17 cellular contexts compared by ENCODE assay signal in genomic region chrX:116009348-116009747, GRCh38.
A peak's percentile ranks its signal among the peaks of the same experiment; 100 is the strongest.
DNase-seq lines count a peak whose midpoint lies in the region; ATAC-seq, FAIRE-seq and TF ChIP-seq lines count a peak whose summit lies in the region.
"Had no signal": no experiment of that assay in that cellular context is flagged by ENCODE, and none has a peak within 500 bp of the region (broad histone marks: within the 10 kb centered on the region; RNA-seq: fewer than 3 reads in every experiment).

No MANE protein-coding gene starts in this region.

- TF ChIP-seq CTCF in WTC11 (IDR thresholded peaks at IDR 0.05) = no peak
- no peak for TF ChIP-seq CTCF in type B pancreatic cell (conservative IDR thresholded peaks at IDR 0.05)

- ATAC-seq in GM19395 (IDR thresholded peaks at IDR 0.05; ENCODE audit: unreplicated experiment) = peak; percentile 3
- peak; percentile 0 for ATAC-seq in HG02870 (IDR thresholded peaks at IDR 0.05; ENCODE audit: unreplicated experiment)
- 0 out of 2 replicates have a peak, but pooled peaks have one; percentile 16 for ATAC-seq in WTC11
- no peak for ATAC-seq in GM18858 (IDR thresholded peaks at IDR 0.05; ENCODE audit: unreplicated experiment)
- ATAC-seq: activated CD8-positive, alpha-beta memory T cell treated with anti-CD3 and anti-CD28 coated beads, Interleukin-2, amount 10 ng/mL, durations not matched to agents 7 days and 5 days had no signal

- H3K9me3 Mint-ChIP-seq in WTC11 (peaks cover 35% of the 10 kb centered on the region), type B pancreatic cell (no peaks in the 10 kb centered on the region)

- CTCF ChIA-PET in WTC11 (lab: Charles Lee) = interaction anchor here (1.5 kb wide), 1 partner anchor 20 kb away, joined by 6 read pairs; no protein-coding TSS in a partner anchor

- peaks cover 17% of the 10 kb centered on the region for H3K27me3 Mint-ChIP-seq in WTC11 (ENCODE audit: low read depth)
- H3K27me3 Mint-ChIP-seq in type B pancreatic cell = peaks cover 10% of the 10 kb centered on the region
- H3K27me3 Mint-ChIP-seq: activated B cell treated with CpG ODN at 0.5 μM for 24 hours; activated CD8-positive, alpha-beta memory T cell treated with anti-CD3 and anti-CD28 coated beads, Interleukin-2, amount 10 ng/mL, durations not matched to agents 7 days and 5 days; memory B cell had no signal

- no peak for FAIRE-seq in RCC 7860 (lab: Jason Lieb, UNC)
- FAIRE-seq: endometrium had no signal

- H3K27ac Mint-ChIP-seq in WTC11 (no peak overlapping the region), type B pancreatic cell (no peak overlapping the region)
- H3K27ac Mint-ChIP-seq: activated B cell treated with CpG ODN at 0.5 μM for 24 hours; activated CD8-positive, alpha-beta memory T cell treated with anti-CD3 and anti-CD28 coated beads, Interleukin-2, amount 10 ng/mL, durations not matched to agents 7 days and 5 days; memory B cell had no signal

- no peak for DNase-seq in WTC11 (ENCODE audit: low spot score)
- no peak for DNase-seq in type B pancreatic cell (ENCODE audit: extremely low spot score, unreplicated experiment)
- no peak for DNase-seq in RCC 7860 (ENCODE audit: low spot score)
- DNase-seq in iPS-NIHi7 (ENCODE audit: extremely low spot score) = no peak
- DNase-seq: activated B cell treated with CpG ODN at 0.5 μM for 24 hours; activated CD8-positive, alpha-beta memory T cell treated with anti-CD3 and anti-CD28 coated beads, Interleukin-2, amount 10 ng/mL, durations not matched to agents 7 days and 5 days; activated effector memory CD4-positive, alpha-beta T cell treated with anti-CD3 and anti-CD28 coated beads, Interleukin-2, amount 50 U/mL, for 16 hours; foreskin fibroblast; NCI-H2081; NCI-H748 treated with DMSO at 0.1 percent for 48 hours; nephron progenitor cell; T-helper 1 cell had no signal

- POLR2A ChIA-PET in WTC11 (lab: Charles Lee) = no interaction called here

- H3K36me3 Mint-ChIP-seq in WTC11 (peaks cover 33% of the 10 kb centered on the region), type B pancreatic cell (no peaks in the 10 kb centered on the region)

- H3K4me1 Mint-ChIP-seq in WTC11 (peaks cover 25% of the 10 kb centered on the region), type B pancreatic cell (ENCODE audit: unreplicated experiment) (peaks cover 7% of the 10 kb centered on the region)
- H3K4me1 Mint-ChIP-seq: activated CD8-positive, alpha-beta memory T cell treated with anti-CD3 and anti-CD28 coated beads, Interleukin-2, amount 10 ng/mL, durations not matched to agents 7 days and 5 days had no signal

- no peak overlapping the region for H3K4me3 Mint-ChIP-seq in WTC11
- peak overlapping the region; percentile 24 for H3K4me3 Mint-ChIP-seq in type B pancreatic cell
- H3K4me3 Mint-ChIP-seq: activated B cell treated with CpG ODN at 0.5 μM for 24 hours; activated CD8-positive, alpha-beta memory T cell treated with anti-CD3 and anti-CD28 coated beads, Interleukin-2, amount 10 ng/mL, durations not matched to agents 7 days and 5 days; memory B cell; nephron progenitor cell had no signal

TF ChIP-seq in WTC11, 78 proteins besides CTCF, POLR2A, EP300 and RAD21:
- TF ChIP-seq, protein P1, sequence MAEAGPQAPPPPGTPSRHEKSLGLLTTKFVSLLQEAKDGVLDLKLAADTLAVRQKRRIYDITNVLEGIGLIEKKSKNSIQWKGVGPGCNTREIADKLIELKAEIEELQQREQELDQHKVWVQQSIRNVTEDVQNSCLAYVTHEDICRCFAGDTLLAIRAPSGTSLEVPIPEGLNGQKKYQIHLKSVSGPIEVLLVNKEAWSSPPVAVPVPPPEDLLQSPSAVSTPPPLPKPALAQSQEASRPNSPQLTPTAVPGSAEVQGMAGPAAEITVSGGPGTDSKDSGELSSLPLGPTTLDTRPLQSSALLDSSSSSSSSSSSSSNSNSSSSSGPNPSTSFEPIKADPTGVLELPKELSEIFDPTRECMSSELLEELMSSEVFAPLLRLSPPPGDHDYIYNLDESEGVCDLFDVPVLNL (CRISPR knock-in tag; IDR thresholded peaks at IDR 0.05; ENCODE audit: borderline replicate concordance, low read depth) = no peak
- TF ChIP-seq ZBTB43 (CRISPR knock-in tag; IDR thresholded peaks at IDR 0.05) (no peak), JUN (CRISPR knock-in tag; IDR thresholded peaks at IDR 0.05) (no peak), ZNF416 (CRISPR knock-in tag; IDR thresholded peaks at IDR 0.05) (no peak), ZNF423 (CRISPR knock-in tag; IDR thresholded peaks at IDR 0.05) (no peak), FOXJ3 (CRISPR knock-in tag; IDR thresholded peaks at IDR 0.05; ENCODE audit: borderline replicate concordance) (no peak), SMAD4 (CRISPR knock-in tag; IDR thresholded peaks at IDR 0.05) (no peak), ATF3 (CRISPR knock-in tag; conservative IDR thresholded peaks at IDR 0.05) (no peak), ZBTB21 (CRISPR knock-in tag; IDR thresholded peaks at IDR 0.05; ENCODE audit: borderline replicate concordance) (no peak), MAX (CRISPR knock-in tag; IDR thresholded peaks at IDR 0.05) (no peak), ESRRA (CRISPR knock-in tag; IDR thresholded peaks at IDR 0.05; ENCODE audit: borderline replicate concordance) (no peak), OVOL2 (CRISPR knock-in tag; IDR thresholded peaks at IDR 0.05; ENCODE audit: borderline replicate concordance) (no peak), FOXK1 (CRISPR knock-in tag; IDR thresholded peaks at IDR 0.05) (no peak), ZNF263 (CRISPR knock-in tag; IDR thresholded peaks at IDR 0.05; ENCODE audit: low read depth) (no peak), MXD4 (CRISPR knock-in tag; IDR thresholded peaks at IDR 0.05; ENCODE audit: borderline replicate concordance) (no peak), MYBL2 (CRISPR knock-in tag; IDR thresholded peaks at IDR 0.05) (no peak), HMGXB4 (CRISPR knock-in tag; IDR thresholded peaks at IDR 0.05) (no peak)
